ENCODE assay signal across 21 cellular contexts in the genomic region with DNA sequence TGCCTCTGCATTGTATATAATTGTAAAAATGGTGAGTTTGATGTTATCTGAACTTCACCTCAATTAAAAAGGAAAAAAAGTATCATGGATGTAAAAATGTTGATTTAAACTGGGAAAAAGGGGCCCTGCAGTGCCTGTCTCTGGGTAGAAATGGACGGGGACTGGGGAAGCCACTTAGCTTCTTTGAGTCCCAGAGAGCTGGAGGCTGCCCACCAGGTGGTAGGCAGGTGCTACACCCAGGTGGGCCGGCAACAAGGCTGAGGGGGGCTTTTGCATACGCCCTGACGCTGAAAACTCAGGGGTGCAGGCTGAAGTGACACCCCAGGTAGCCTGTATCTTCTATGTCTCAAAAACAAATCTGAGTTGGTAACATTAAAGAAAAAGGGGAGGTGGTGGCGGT.
"Had no signal": no experiment of that assay in that cellular context is flagged by ENCODE, and none has a peak within 500 bp of the region (broad histone marks: within the 10 kb centered on the region; RNA-seq: fewer than 3 reads in every experiment).

No MANE protein-coding gene starts in this region.

- H2AFZ ChIP-seq: parathyroid adenoma had no signal

- DNase-seq: activated CD4-positive, alpha-beta T cell treated with anti-CD3 and anti-CD28 coated beads for 48 hours; activated CD4-positive, CD25-positive, alpha-beta regulatory T cell; activated CD8-positive, alpha-beta T cell treated with anti-CD3 and anti-CD28 coated beads for 36 hours; activated naive CD4-positive, alpha-beta T cell; aorta; brain microvascular endothelial cell; central memory CD4-positive, alpha-beta T cell; colonic mucosa; foreskin keratinocyte; glutamatergic neuron; hippocampal formation; left cardiac atrium; naive thymus-derived CD8-positive, alpha-beta T cell; stimulated activated CD4-positive, alpha-beta T cell treated with anti-CD3 and anti-CD28 coated beads, Interleukin-4, amount 100 ng/mL, for 24 hours; stimulated activated naive CD4-positive, alpha-beta T cell treated with Interleukin-2 at 50 U/mL for 16 hours; SW 1271 had no signal

- H3K4me2 ChIP-seq: smooth muscle cell had no signal

- H3K9me3 Mint-ChIP-seq: activated CD8-positive, alpha-beta T cell treated with anti-CD3 and anti-CD28 coated beads for 36 hours; naive thymus-derived CD8-positive, alpha-beta T cell; T-helper 2 cell treated with Interferon-gamma antibody and Interleukin-4, amounts not matched to agents 5 μg/mL and 100 μg/mL, for 36 hours had no signal

- H3K4me3 Mint-ChIP-seq: activated CD8-positive, alpha-beta T cell treated with anti-CD3 and anti-CD28 coated beads for 36 hours; T-helper 2 cell treated with Interferon-gamma antibody and Interleukin-4, amounts not matched to agents 5 μg/mL and 100 μg/mL, for 36 hours had no signal

- H3K27me3 ChIP-seq: brain microvascular endothelial cell, colonic mucosa, foreskin keratinocyte, neutrophil, thyroid gland had no signal

- H3K36me3 ChIP-seq: colonic mucosa, thyroid gland had no signal

- H3K79me2 ChIP-seq: parathyroid adenoma had no signal

- H3K27ac Mint-ChIP-seq: activated CD8-positive, alpha-beta T cell treated with anti-CD3 and anti-CD28 coated beads for 36 hours; T-helper 2 cell treated with Interferon-gamma antibody and Interleukin-4, amounts not matched to agents 5 μg/mL and 100 μg/mL, for 36 hours had no signal

- H3K9me3 ChIP-seq: colonic mucosa, neutrophil, thyroid gland had no signal

- H3K27me3 Mint-ChIP-seq: activated CD8-positive, alpha-beta T cell treated with anti-CD3 and anti-CD28 coated beads for 36 hours had no signal

- H3K4me3 ChIP-seq: colonic mucosa, smooth muscle cell, thyroid gland had no signal

- H3K36me3 Mint-ChIP-seq: naive thymus-derived CD8-positive, alpha-beta T cell had no signal

- H3K27ac ChIP-seq: brain microvascular endothelial cell, colonic mucosa, foreskin keratinocyte, neutrophil, parathyroid adenoma, thyroid gland had no signal

- H3K4me1 ChIP-seq: colonic mucosa had no signal

- H3K9ac ChIP-seq: parathyroid adenoma had no signal
